15 cellular contexts compared by ENCODE assay signal in genomic region chr2:189933911-189934399, GRCh38.
DNase-seq lines count a peak whose midpoint lies in the region; ATAC-seq, FAIRE-seq and TF ChIP-seq lines count a peak whose summit lies in the region.
"Had no signal": no experiment of that assay in that cellular context is flagged by ENCODE, and none has a peak within 500 bp of the region (broad histone marks: within the 10 kb centered on the region; RNA-seq: fewer than 3 reads in every experiment).

No MANE protein-coding gene starts in this region.

- dilution Hi-C loops in IMR-90 (cut with HindIII; ENCODE audit: low sequenced_read_pairs, unreplicated experiment): no loop called here
- dilution Hi-C loops in keratinocyte (cut with MboI; ENCODE audit: extremely low pct_ligation_motif_present, low sequenced_read_pairs): no loop called here

- peaks cover 8% of the 10 kb centered on the region for H3K9me3 ChIP-seq in IMR-90 (ENCODE audit: control insufficient read depth, insufficient read depth, low read length)
- H3K9me3 ChIP-seq in keratinocyte (ENCODE audit: control insufficient read depth, low read depth, low read length): no peaks in the 10 kb centered on the region
- H3K9me3 ChIP-seq: upper lobe of right lung had no signal

- no peak overlapping the region for H2BK15ac ChIP-seq in IMR-90 (ENCODE audit: low read depth, low read length)

- no peak overlapping the region for H2AK9ac ChIP-seq in IMR-90 (replicated peaks; ENCODE audit: low read depth, low read length, poor library complexity)

- no peaks in the 10 kb centered on the region for H3K79me1 ChIP-seq in IMR-90 (ENCODE audit: low read depth in 1 of 2, low read length in 2 of 2)

- peak overlapping the region; percentile 31; the same call in 1 of the 2 replicates for H3K18ac ChIP-seq in IMR-90 (ENCODE audit: low read depth, low read length)

- DNase-seq in AG08396 (ENCODE audit: low spot score) (peak; percentile 50), IMR-90 (peak; percentile 93), brain microvascular endothelial cell (peak; percentile 47), keratinocyte (ENCODE audit: low read depth, low spot score) (peak; percentile 28), nucleus accumbens (lab: John Stamatoyannopoulos, UW) (no peak), NOMO-1 treated with dmso at 0.1 percent for 144 hours (lab: John Stamatoyannopoulos, UW; ENCODE audit: unreplicated experiment) (no peak), left colon (no peak)
- DNase-seq: activated naive CD8-positive, alpha-beta T cell treated with anti-CD3 and anti-CD28 coated beads, Interleukin-2, amount 50 U/mL, for 24 hours; KG1; naive B cell; NCI-H2081 treated with DMSO at 0.1 percent for 48 hours; small intestine; upper lobe of right lung had no signal

- TF ChIP-seq RAD21 in IMR-90 (IDR thresholded peaks at IDR 0.05; ENCODE audit: low read length): no peak

- no peaks in the 10 kb centered on the region for H3K27me3 ChIP-seq in IMR-90 (ENCODE audit: control insufficient read depth, insufficient read depth, low read length)
- no peaks in the 10 kb centered on the region for H3K27me3 ChIP-seq in brain microvascular endothelial cell (replicated peaks)
- no peaks in the 10 kb centered on the region for H3K27me3 ChIP-seq in keratinocyte (ENCODE audit: control insufficient read depth, extremely low read depth, insufficient read depth, low read length)
- H3K27me3 ChIP-seq: upper lobe of right lung had no signal

- peak overlapping the region in 1 of 2 experiments; percentile 22; a peak in 1 of 4 replicates for H4K8ac ChIP-seq in IMR-90 (ENCODE audit: low read depth in 2 of 2, low read length in 2 of 2)

- H3K9me1 ChIP-seq in IMR-90 (ENCODE audit: insufficient read depth, low read length) (no peaks in the 10 kb centered on the region), keratinocyte (ENCODE audit: control insufficient read depth, extremely low read depth, insufficient read depth, low read length) (no peaks in the 10 kb centered on the region)

- H3K56ac ChIP-seq in IMR-90 (ENCODE audit: extremely low read depth, insufficient read depth, low read length): peak overlapping the region; percentile 12; the same call in 1 of the 2 replicates

- H3K36me3 ChIP-seq in IMR-90 (ENCODE audit: control insufficient read depth, insufficient read depth, low read length) (no peaks in the 10 kb centered on the region), brain microvascular endothelial cell (replicated peaks) (no peaks in the 10 kb centered on the region), keratinocyte (ENCODE audit: control insufficient read depth in 2 of 2, extremely low read depth in 1 of 2, insufficient read depth in 2 of 2, low read length in 2 of 2) (no peaks in the 10 kb centered on the region)
- H3K36me3 ChIP-seq: upper lobe of right lung had no signal

- no peak overlapping the region for H2AK5ac ChIP-seq in IMR-90 (ENCODE audit: low read depth, low read length)

- WGBS in IMR-90 (ENCODE audit: extremely low coverage in 2 of 2, insufficient read length in 1 of 2), 2 experiments: no CpG with 5 or more reads among the region's 1 CpG

- no TSS peak for BruUV-seq in IMR-90 (replicated peaks; lab: Mats Ljungman, UMichigan)

- H2BK20ac ChIP-seq in IMR-90 (ENCODE audit: low read depth, low read length): peak overlapping the region; percentile 70

- H3K4me2 ChIP-seq in IMR-90 (ENCODE audit: low read depth, low read length): no peak overlapping the region
- peak overlapping the region; percentile 47 for H3K4me2 ChIP-seq in keratinocyte (ENCODE audit: control insufficient read depth, extremely low read depth, insufficient read depth, low read depth, low read length)

- FAIRE-seq in keratinocyte (lab: Jason Lieb, UNC): peak; percentile 56

- no peak overlapping the region for H3K4me3 ChIP-seq in IMR-90 (ENCODE audit: insufficient read depth, low read depth, low read length)
- H3K4me3 ChIP-seq in brain microvascular endothelial cell (ENCODE audit: low read depth, low read length): no peak overlapping the region
- no peak overlapping the region for H3K4me3 ChIP-seq in keratinocyte (ENCODE audit: control insufficient read depth in 2 of 3, extremely low read depth in 1 of 3, insufficient read depth in 2 of 3, low read depth in 1 of 3, low read length in 3 of 3)
- H3K4me3 ChIP-seq: upper lobe of right lung had no signal

- H3K27ac ChIP-seq in IMR-90 (ENCODE audit: insufficient read depth, low read length): no peak overlapping the region; the same call in 1 of the 2 replicates
- peak overlapping the region; percentile 28 for H3K27ac ChIP-seq in brain microvascular endothelial cell
- peak overlapping the region; percentile 29 for H3K27ac ChIP-seq in keratinocyte (ENCODE audit: control insufficient read depth, insufficient read depth, low read length)
- H3K27ac ChIP-seq: C4-2B, upper lobe of right lung had no signal

- in situ Hi-C loops in IMR-90 (cut with MboI; ENCODE audit: low sequenced_read_pairs) (no loop called here), brain microvascular endothelial cell (cut with HindIII; ENCODE audit: low pct_ligation_motif_present, low sequenced_read_pairs) (no loop called here)

- TF ChIP-seq CTCF in IMR-90 (conservative IDR thresholded peaks at IDR 0.05; ENCODE audit: low read depth, low read length): no peak
- TF ChIP-seq CTCF in brain microvascular endothelial cell (IDR thresholded peaks at IDR 0.05; ENCODE audit: low read depth, low read length, missing control alignments): no peak
- TF ChIP-seq CTCF in keratinocyte (optimal IDR thresholded peaks at IDR 0.05 in 1 of 3, IDR thresholded peaks at IDR 0.05 in 1 of 3, conservative IDR thresholded peaks at IDR 0.05 in 1 of 3; ENCODE audit: extremely low read depth in 1 of 3, insufficient read depth in 2 of 3, low read length in 3 of 3): no peak

- H2AFZ ChIP-seq in IMR-90 (replicated peaks; ENCODE audit: low read length, poor library complexity) (no peak overlapping the region), keratinocyte (ENCODE audit: control insufficient read depth, low read length) (no peak overlapping the region)

- no peak overlapping the region for H4K91ac ChIP-seq in IMR-90 (ENCODE audit: insufficient read depth, low read depth, low read length)

- intact Hi-C loops in IMR-90 (cut with micrococcal nuclease) (no loop called here), left colon (cut with DNase I, micrococcal nuclease) (no loop called here)

- no peak overlapping the region for H3K14ac ChIP-seq in IMR-90 (replicated peaks; ENCODE audit: low read depth, low read length)

- POLR2A ChIA-PET in IMR-90 (lab: Charles Lee; ENCODE audit: unreplicated experiment): interaction anchor here (0.5 kb wide), 1 partner anchor 28 kb away, joined by 5 read pairs; no protein-coding TSS in a partner anchor

- H3K4me1 ChIP-seq in IMR-90 (ENCODE audit: control insufficient read depth, insufficient read depth, low read length): peaks cover 3% of the 10 kb centered on the region; the same call in 1 of the 2 replicates
- peaks cover 26% of the 10 kb centered on the region for H3K4me1 ChIP-seq in keratinocyte (ENCODE audit: control insufficient read depth, extremely low read depth, insufficient read depth, low read length)
- H3K4me1 ChIP-seq: upper lobe of right lung had no signal

- no peaks in the 10 kb centered on the region for H4K20me1 ChIP-seq in IMR-90 (ENCODE audit: insufficient read depth, low read length)
- no peaks in the 10 kb centered on the region for H4K20me1 ChIP-seq in keratinocyte (ENCODE audit: control insufficient read depth, extremely low read depth, insufficient read depth, low read length)

- CTCF ChIA-PET in IMR-90 (lab: Yijun Ruan, JAX): interaction anchor here (0.6 kb wide), 1 partner anchor 379 kb away, joined by 3 read pairs; no protein-coding TSS in a partner anchor

- no peak overlapping the region for H4K5ac ChIP-seq in IMR-90 (ENCODE audit: low read depth, low read length)

- ATAC-seq in IMR-90 (ENCODE audit: low read depth) (peak; percentile 87), HG02678 (IDR thresholded peaks at IDR 0.05; ENCODE audit: unreplicated experiment) (no peak), left colon (no peak)
- ATAC-seq: activated naive CD8-positive, alpha-beta T cell treated with anti-CD3 and anti-CD28 coated beads, Interleukin-2, amount 50 U/mL, for 24 hours; upper lobe of right lung had no signal

- peak overlapping the region; percentile 48; the same call in 1 of the 2 replicates for H3K4ac ChIP-seq in IMR-90 (ENCODE audit: low read depth, low read length)

- H2BK5ac ChIP-seq in IMR-90 (ENCODE audit: low read depth, low read length, poor library complexity, severe bottlenecking): peak overlapping the region; percentile 99

- H2BK120ac ChIP-seq in IMR-90 (ENCODE audit: low read depth, low read length): peak overlapping the region; percentile 95; the same call in 1 of the 2 replicates

- TF ChIP-seq POLR2A in IMR-90 (IDR thresholded peaks at IDR 0.05; ENCODE audit: low read depth, low read length): no peak

- no peaks in the 10 kb centered on the region for H3K79me2 ChIP-seq in keratinocyte (ENCODE audit: control insufficient read depth, insufficient read depth, low read length)

- H3K9ac ChIP-seq in IMR-90 (ENCODE audit: low read depth, low read length) (no peak overlapping the region), keratinocyte (ENCODE audit: control insufficient read depth, extremely low read depth, insufficient read depth, low read length) (no peak overlapping the region)

- H3K23ac ChIP-seq in IMR-90 (ENCODE audit: low read depth, low read length): no peak overlapping the region

TF ChIP-seq in IMR-90, 13 proteins besides CTCF, POLR2A, EP300 and RAD21:
- TF ChIP-seq CEBPB (IDR thresholded peaks at IDR 0.05; ENCODE audit: low read depth, low read length): peak; percentile 66
- no peak for TF ChIP-seq ELK1 (IDR thresholded peaks at IDR 0.05; ENCODE audit: borderline replicate concordance, low read depth, low read length)
- peak; percentile 43; the same call in 1 of the 2 replicates for TF ChIP-seq MAFK (IDR thresholded peaks at IDR 0.05; ENCODE audit: low read depth, low read length)
- TF ChIP-seq CHD1 (IDR thresholded peaks at IDR 0.05; ENCODE audit: low read depth, low read length): no peak
- TF ChIP-seq MXI1 (IDR thresholded peaks at IDR 0.05; ENCODE audit: borderline replicate concordance, low read depth, low read length): no peak
- TF ChIP-seq RCOR1 (IDR thresholded peaks at IDR 0.05; ENCODE audit: insufficient replicate concordance, low read length): no peak
- no peak for TF ChIP-seq SMC3 (IDR thresholded peaks at IDR 0.05; ENCODE audit: low read depth, low read length)

Comparison
In these comparisons a context has a peak if more than half of its experiments do, and no peak if none do; other contexts are left out.
1. DNase-seq: peak in AG08396 (single experiment), IMR-90 (single experiment), brain microvascular endothelial cell (single experiment) and keratinocyte (single experiment); none in nucleus accumbens (0 of 56), NOMO-1 treated with dmso at 0.1 percent for 144 hours (single experiment) and left colon (0 of 2).